9 cellular contexts compared by ENCODE assay signal in the genomic region with DNA sequence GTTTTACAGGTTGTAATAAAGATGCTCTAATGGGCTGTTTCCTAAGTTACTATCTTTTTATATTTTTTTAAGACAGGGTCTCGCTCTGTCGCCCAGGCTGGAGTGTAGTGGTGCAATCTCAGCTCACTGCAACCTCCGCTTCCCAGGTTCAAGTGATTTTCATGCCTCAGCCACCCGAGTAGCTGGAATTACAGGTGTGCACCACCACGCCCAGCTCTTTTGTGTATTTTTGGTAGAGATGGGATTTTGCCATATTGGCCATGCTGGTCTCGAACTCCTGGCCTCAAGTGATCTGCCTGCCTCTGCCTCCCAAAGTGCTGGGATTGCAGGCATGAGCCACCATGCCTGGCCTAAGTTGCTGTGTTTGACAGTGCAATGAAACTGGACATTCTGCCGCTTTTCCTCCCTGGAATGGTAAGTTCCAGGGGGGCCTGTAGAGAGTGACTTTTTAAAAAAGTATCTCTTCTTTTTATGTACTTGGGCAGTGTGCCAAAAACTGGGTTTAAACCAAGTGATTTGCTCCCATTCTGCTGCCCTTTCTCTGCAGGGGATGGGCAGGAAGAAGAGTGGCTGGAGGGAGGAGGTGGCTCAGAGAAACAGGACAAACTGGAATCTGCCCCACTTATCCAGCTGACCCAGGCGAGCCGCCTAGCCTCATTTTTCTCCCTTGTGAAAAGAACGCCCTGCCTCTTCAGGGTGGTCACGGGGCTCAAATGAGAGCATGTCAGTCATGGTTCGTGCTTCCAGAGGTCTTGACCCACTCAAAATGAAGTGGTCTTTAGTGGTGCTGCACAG. TPM values are rescaled to one million over a fixed set of nuclear protein-coding genes. Genes with fewer than 3 reads are reported as not detected.
DNase-seq lines count a peak whose midpoint lies in the region; ATAC-seq and TF ChIP-seq lines count a peak whose summit lies in the region.
"Had no signal": no experiment of that assay in that cellular context is flagged by ENCODE, and none has a peak within 500 bp of the region (broad histone marks: within the 10 kb centered on the region; RNA-seq: fewer than 3 reads in every experiment).

No MANE protein-coding gene starts in this region.

- no peak overlapping the region for H3K4me3 ChIP-seq in coronary artery
- H3K4me3 ChIP-seq in neural cell (ENCODE audit: low read length) = peak overlapping the region; percentile 97
- H3K4me3 ChIP-seq in right cardiac atrium (ENCODE audit: low read length) = no peak overlapping the region

- no peak for TF ChIP-seq RAD21 in neural cell (conservative IDR thresholded peaks at IDR 0.05)

- DNase-seq in G401 (ENCODE audit: low spot score) (peak; percentile 37), NCI-H2227 treated with DMSO at 0.1 percent for 48 hours (lab: John Stamatoyannopoulos, UW) (peak; percentile 91), coronary artery (ENCODE audit: low spot score) (peak; percentile 52), SK-N-DZ (ENCODE audit: low spot score) (no peak), NCI-H2107 treated with DMSO at 0.1 percent for 48 hours (lab: John Stamatoyannopoulos, UW; ENCODE audit: unreplicated experiment) (no peak), caudate nucleus (lab: John Stamatoyannopoulos, UW) (no peak), right cardiac atrium (no peak)

- in situ Hi-C loops in G401 (cut with HindIII; ENCODE audit: low sequenced_read_pairs) = no loop called here

- peak overlapping the region; percentile 98 for H3K4me2 ChIP-seq in neural cell (ENCODE audit: low read length)

- H3K79me2 ChIP-seq in neural cell (replicated peaks; ENCODE audit: insufficient read depth, low read length) = peaks cover 41% of the 10 kb centered on the region

- H3K9ac ChIP-seq in neural cell (ENCODE audit: low read length) = no peak overlapping the region

- H3K4me1 ChIP-seq in right cardiac atrium (ENCODE audit: control insufficient read depth, insufficient read depth, low read length) = peaks cover 2% of the 10 kb centered on the region

- TF ChIP-seq CTCF in coronary artery (IDR thresholded peaks at IDR 0.05) (no peak), neural cell (IDR thresholded peaks at IDR 0.05; ENCODE audit: poor library complexity, severe bottlenecking) (no peak)

- no peaks in the 10 kb centered on the region for H4K20me1 ChIP-seq in neural cell (ENCODE audit: insufficient read depth)

- no peaks in the 10 kb centered on the region for H3K9me2 ChIP-seq in neural cell (ENCODE audit: insufficient read depth, low read length)

- no peak overlapping the region for H2AFZ ChIP-seq in neural cell (ENCODE audit: low read depth, low read length)

- H3K27ac ChIP-seq in coronary artery (no peak overlapping the region), neural cell (ENCODE audit: low read length) (no peak overlapping the region), caudate nucleus (ENCODE audit: low read depth, low read length) (no peak overlapping the region), right cardiac atrium (ENCODE audit: low read length) (no peak overlapping the region)

- ATAC-seq in right cardiac atrium = no peak

- WGBS in right cardiac atrium = 94% methylated on average over 12 of the region's 12 CpGs

- no peaks in the 10 kb centered on the region for H3K27me3 ChIP-seq in neural cell (ENCODE audit: insufficient read depth, low read depth, low read length)
- H3K27me3 ChIP-seq in right cardiac atrium (ENCODE audit: control insufficient read depth, insufficient read depth) = no peaks in the 10 kb centered on the region

- intact Hi-C loops in right cardiac atrium (cut with DNase I) = no loop called here

- no peaks in the 10 kb centered on the region for H3F3A ChIP-seq in neural cell (ENCODE audit: insufficient read depth, low read length, poor library complexity, severe bottlenecking)

- H3K36me3 ChIP-seq in neural cell (ENCODE audit: insufficient read depth, low read length) = peaks cover 7% of the 10 kb centered on the region

- H3K9me3 ChIP-seq in neural cell (ENCODE audit: low read length) (no peaks in the 10 kb centered on the region), right cardiac atrium (ENCODE audit: control insufficient read depth, low read length) (no peaks in the 10 kb centered on the region)

- TF ChIP-seq EP300 in neural cell (conservative IDR thresholded peaks at IDR 0.05; ENCODE audit: poor library complexity, severe bottlenecking) = no peak

TF ChIP-seq in neural cell, 6 proteins besides CTCF, POLR2A, EP300 and RAD21:
- TF ChIP-seq REST (IDR thresholded peaks at IDR 0.05; ENCODE audit: borderline replicate concordance) = no peak
- no peak for TF ChIP-seq TAF1 (IDR thresholded peaks at IDR 0.05; ENCODE audit: low read depth)
- TF ChIP-seq POLR2AphosphoS5 (IDR thresholded peaks at IDR 0.05) = no peak
TF ChIP-seq in neural cell: peak in this region for 0.

RNA-seq across cellular contexts. Expression of gene SLC37A1, which starts 2.3 kb away (rescaled TPM):
- 0.37 and 0.86 TPM in 2 replicates for total RNA-seq in G401 (2014; rRNA removed; shearing (Covaris generic))
- polyA plus RNA-seq in neural cell (60.7 and 64.4 TPM in 2 replicates), right cardiac atrium (1.9 TPM)
- 67.8 and 75.7 TPM in 2 replicates for polyA minus RNA-seq in neural cell
- 3.5 and 4.2 TPM in 2 replicates for polyA plus RNA-seq in SK-N-DZ (2014; cell fraction: cytosol; rRNA removed)
- 3.6 and 6.2 TPM in 2 replicates for polyA plus RNA-seq in SK-N-DZ (2014; cell fraction: nucleus; rRNA removed)
- 1 to 10 TPM; 2.7 to 2.9 (median 2.9) TPM for total RNA-seq in right cardiac atrium

RNA-seq across cellular contexts. Expression of gene RSPH1, which starts 19.9 kb away (rescaled TPM):
- total RNA-seq in G401 (2014; rRNA removed; shearing (Covaris generic)) = 0.41 TPM in 1 of 2 replicates, not detected in the other
- polyA plus RNA-seq in neural cell (0.58 and 1.3 TPM in 2 replicates), right cardiac atrium (not detected)
- 0.58 and 0.73 TPM in 2 replicates for polyA minus RNA-seq in neural cell
- polyA plus RNA-seq in SK-N-DZ (2014; cell fraction: cytosol; rRNA removed) = 0.03 and 0.85 TPM in 2 replicates
- 0.45 and 1.3 TPM in 2 replicates for polyA plus RNA-seq in SK-N-DZ (2014; cell fraction: nucleus; rRNA removed)
- not detected for total RNA-seq in right cardiac atrium
- total RNA-seq: skeletal muscle tissue had no signal

Comparison
In these comparisons a context has a peak if more than half of its experiments do, and no peak if none do; other contexts are left out.
1. DNase-seq: peak in G401 (single experiment), NCI-H2227 treated with DMSO at 0.1 percent for 48 hours (single experiment) and coronary artery (single experiment); none in SK-N-DZ (single experiment), NCI-H2107 treated with DMSO at 0.1 percent for 48 hours (single experiment), caudate nucleus (0 of 61) and right cardiac atrium (0 of 3).